In the genomic region with DNA sequence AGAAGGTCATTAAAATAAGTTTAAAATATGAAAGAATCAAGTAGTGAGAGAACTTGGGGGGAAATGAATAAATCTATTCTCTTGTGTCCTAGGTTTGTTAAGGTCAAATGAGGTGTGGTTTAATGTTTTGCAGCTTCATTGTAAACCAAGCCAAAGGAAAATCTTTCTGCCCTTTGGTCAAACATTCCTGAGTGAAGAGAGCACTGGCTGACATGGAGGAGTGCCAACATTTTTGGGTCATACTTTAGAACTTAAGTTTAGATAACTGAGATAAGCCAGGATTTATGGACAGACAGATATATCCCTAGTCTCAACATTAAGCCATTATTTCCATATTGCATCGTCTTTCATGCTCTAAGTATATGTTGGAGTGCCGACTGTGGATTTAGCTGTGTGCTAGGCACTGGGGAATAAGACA, we compare ENCODE assay signal across 12 cellular contexts.
DNase-seq lines count a peak whose midpoint lies in the region; ATAC-seq and TF ChIP-seq lines count a peak whose summit lies in the region.
"Had no signal": no experiment of that assay in that cellular context is flagged by ENCODE, and none has a peak within 500 bp of the region (broad histone marks: within the 10 kb centered on the region; RNA-seq: fewer than 3 reads in every experiment).

No MANE protein-coding gene starts in this region.

- H3K4me1 ChIP-seq in liver (ENCODE audit: control insufficient read depth in 4 of 4, insufficient read depth in 4 of 4, low read length in 3 of 4) (peaks cover 0 to 24% (median 20%) of the 10 kb centered on the region in 4 donors), mesendoderm (ENCODE audit: control insufficient read depth, low read depth, low read length) (peaks cover 12% of the 10 kb centered on the region)

- TF ChIP-seq CTCF in AG09319 (IDR thresholded peaks at IDR 0.05; ENCODE audit: low read depth, low read length): no peak
- no peak for TF ChIP-seq CTCF in choroid plexus epithelial cell (conservative IDR thresholded peaks at IDR 0.05; ENCODE audit: low read depth, low read length)
- no peak for TF ChIP-seq CTCF in liver (IDR thresholded peaks at IDR 0.05; ENCODE audit: low read depth, low read length, missing input control)

- peaks cover 75% of the 10 kb centered on the region for H3K79me2 ChIP-seq in mesendoderm (ENCODE audit: control insufficient read depth, insufficient read depth, low read length)

- peak; percentile 48 to 58 for TF ChIP-seq RAD21 in liver (IDR thresholded peaks at IDR 0.05)

- H3K27ac ChIP-seq in liver (ENCODE audit: low read depth in 1 of 2, low read length in 2 of 2): no peak overlapping the region
- H3K27ac ChIP-seq in mesendoderm (ENCODE audit: low read depth, low read length): no peak overlapping the region

- H3K36me3 Mint-ChIP-seq in activated T-cell treated with anti-CD3 and anti-CD28 coated beads, Interleukin-2, amount 50 U/mL, for 4 hours (ENCODE audit: insufficient read depth): no peaks in the 10 kb centered on the region
- H3K36me3 Mint-ChIP-seq: activated naive CD8-positive, alpha-beta T cell treated with anti-CD3 and anti-CD28 coated beads, Interleukin-2, amount 10 ng/mL, durations not matched to agents 7 days and 5 days had no signal

- no peak overlapping the region for H3K23ac ChIP-seq in mesendoderm (ENCODE audit: low read length)

- H4K5ac ChIP-seq in mesendoderm (ENCODE audit: low read length): no peak overlapping the region

- no peak overlapping the region for H3K4me2 ChIP-seq in mesendoderm (ENCODE audit: low read length)

- 29% methylated on average over 2 of the region's 2 CpGs for WGBS in liver
- no CpG with 5 or more reads among the region's 2 CpGs for WGBS in mesendoderm (ENCODE audit: extremely low coverage, insufficient coverage, low lambda C conversion rate)

- H3K4ac ChIP-seq in mesendoderm (ENCODE audit: low read depth, low read length): no peak overlapping the region

- H2BK15ac ChIP-seq in mesendoderm (replicated peaks; ENCODE audit: low read depth): no peak overlapping the region

- no peak overlapping the region for H3K18ac ChIP-seq in mesendoderm (ENCODE audit: low read length)

- in situ Hi-C loops in KBM-7 (cut with MboI; ENCODE audit: low pct_unique_long_range_greater_than_20kb, low sequenced_read_pairs): no loop called here

- peak; percentile 70 for DNase-seq in AG09319 (ENCODE audit: extremely low read depth, low read depth)
- DNase-seq in LHCN-M2 (ENCODE audit: low read depth): peak; percentile 88
- DNase-seq in choroid plexus epithelial cell (ENCODE audit: low read depth): peak; percentile 91
- DNase-seq in activated T-cell treated with anti-CD3 and anti-CD28 coated beads, Interleukin-2, amount 50 U/mL, for 4 hours: no peak
- DNase-seq in activated CD8-positive, alpha-beta memory T cell treated with anti-CD3 and anti-CD28 coated beads, Interleukin-2, amount 50 U/mL, for 4 hours: no peak
- no peak for DNase-seq in KBM-7
- no peak for DNase-seq in mesendoderm
- DNase-seq: activated naive CD8-positive, alpha-beta T cell treated with anti-CD3 and anti-CD28 coated beads, Interleukin-2, amount 10 ng/mL, durations not matched to agents 7 days and 5 days; glutamatergic neuron; MM.1S; NCI-H82 had no signal

- H3K36me3 ChIP-seq in liver (ENCODE audit: control insufficient read depth in 4 of 4, insufficient read depth in 3 of 4, low read depth in 1 of 4, low read length in 3 of 4) (no peaks in the 10 kb centered on the region), mesendoderm (ENCODE audit: control insufficient read depth, insufficient read depth, low read length) (no peaks in the 10 kb centered on the region)

- peaks cover 23% of the 10 kb centered on the region for H3K79me1 ChIP-seq in mesendoderm (ENCODE audit: low read length)

- H3K4me1 Mint-ChIP-seq in activated T-cell treated with anti-CD3 and anti-CD28 coated beads, Interleukin-2, amount 50 U/mL, for 4 hours (ENCODE audit: low read depth): no peaks in the 10 kb centered on the region
- H3K4me1 Mint-ChIP-seq: activated naive CD8-positive, alpha-beta T cell treated with anti-CD3 and anti-CD28 coated beads, Interleukin-2, amount 10 ng/mL, durations not matched to agents 7 days and 5 days had no signal

- H3K4me3 ChIP-seq in choroid plexus epithelial cell (ENCODE audit: low read depth, low read length): no peak overlapping the region
- H3K4me3 ChIP-seq in liver (ENCODE audit: low read depth in 1 of 3, low read length in 3 of 3): no peak overlapping the region
- no peak overlapping the region for H3K4me3 ChIP-seq in mesendoderm (ENCODE audit: low read length)

- H3K9ac ChIP-seq in liver (ENCODE audit: low read depth in 1 of 2, low read length in 2 of 2): no peak overlapping the region
- H3K9ac ChIP-seq in mesendoderm (ENCODE audit: low read length): no peak overlapping the region

- ATAC-seq in activated T-cell treated with anti-CD3 and anti-CD28 coated beads, Interleukin-2, amount 50 U/mL, for 4 hours: no peak

- no peak overlapping the region for H3K56ac ChIP-seq in mesendoderm (ENCODE audit: low read length)

- peaks cover 1% of the 10 kb centered on the region for H3K27me3 Mint-ChIP-seq in activated T-cell treated with anti-CD3 and anti-CD28 coated beads, Interleukin-2, amount 50 U/mL, for 4 hours (ENCODE audit: low read depth)
- H3K27me3 Mint-ChIP-seq: activated naive CD8-positive, alpha-beta T cell treated with anti-CD3 and anti-CD28 coated beads, Interleukin-2, amount 10 ng/mL, durations not matched to agents 7 days and 5 days had no signal

- no peak overlapping the region for H4K8ac ChIP-seq in mesendoderm (ENCODE audit: low read depth, low read length)

- no peaks in the 10 kb centered on the region for H3K9me3 ChIP-seq in liver (ENCODE audit: control insufficient read depth in 4 of 4, low read length in 3 of 4)

- H3K27me3 ChIP-seq in liver (ENCODE audit: control insufficient read depth in 4 of 4, insufficient read depth in 4 of 4, low read length in 3 of 4) (no peaks in the 10 kb centered on the region), mesendoderm (ENCODE audit: insufficient read depth, low read length, poor library complexity) (no peaks in the 10 kb centered on the region)

- H3K4me3 Mint-ChIP-seq in activated T-cell treated with anti-CD3 and anti-CD28 coated beads, Interleukin-2, amount 50 U/mL, for 4 hours: no peak overlapping the region
- H3K4me3 Mint-ChIP-seq: activated naive CD8-positive, alpha-beta T cell treated with anti-CD3 and anti-CD28 coated beads, Interleukin-2, amount 10 ng/mL, durations not matched to agents 7 days and 5 days had no signal

- H2BK5ac ChIP-seq in mesendoderm (ENCODE audit: low read length): no peak overlapping the region

- no peak overlapping the region for H2BK120ac ChIP-seq in mesendoderm (ENCODE audit: low read depth, low read length)

- no peaks in the 10 kb centered on the region for H3K9me3 Mint-ChIP-seq in activated T-cell treated with anti-CD3 and anti-CD28 coated beads, Interleukin-2, amount 50 U/mL, for 4 hours
- H3K9me3 Mint-ChIP-seq: activated naive CD8-positive, alpha-beta T cell treated with anti-CD3 and anti-CD28 coated beads, Interleukin-2, amount 10 ng/mL, durations not matched to agents 7 days and 5 days had no signal

- no peak overlapping the region for H2AK5ac ChIP-seq in mesendoderm (ENCODE audit: low read length)

TF ChIP-seq in liver, 16 proteins besides CTCF, POLR2A, EP300 and RAD21:
- TF ChIP-seq EGR1 (IDR thresholded peaks at IDR 0.05; ENCODE audit: low read depth in 2 of 2): peak in 1 of 2 donors; percentile 66
- TF ChIP-seq RXRA (IDR thresholded peaks at IDR 0.05): peak; percentile 89 to 93
- peak; percentile 86 to 91 for TF ChIP-seq HNF4A (conservative IDR thresholded peaks at IDR 0.05)
- TF ChIP-seq FOXA2 (IDR thresholded peaks at IDR 0.05): peak; percentile 27
- peak; percentile 90 for TF ChIP-seq SP1 (IDR thresholded peaks at IDR 0.05)
- TF ChIP-seq ATF3 (IDR thresholded peaks at IDR 0.05): peak; percentile 62
- TF ChIP-seq ZBTB33 (IDR thresholded peaks at IDR 0.05): no peak
- TF ChIP-seq NR2F2 (IDR thresholded peaks at IDR 0.05): peak; percentile 59
- TF ChIP-seq YY1 (IDR thresholded peaks at IDR 0.05): peak; percentile 32
- TF ChIP-seq JUND (IDR thresholded peaks at IDR 0.05): peak; percentile 78 to 80
- peak; percentile 35 for TF ChIP-seq FOXA1 (IDR thresholded peaks at IDR 0.05)
- TF ChIP-seq TAF1 (conservative IDR thresholded peaks at IDR 0.05): no peak
- peak; percentile 69 for TF ChIP-seq HNF4G (IDR thresholded peaks at IDR 0.05)
- no peak for TF ChIP-seq MAX (IDR thresholded peaks at IDR 0.05)

Comparison
In these comparisons a context has a peak if more than half of its experiments do, and no peak if none do; other contexts are left out.
1. DNase-seq: peak in AG09319 (single experiment), LHCN-M2 (single experiment) and choroid plexus epithelial cell (single experiment); none in activated T-cell treated with anti-CD3 and anti-CD28 coated beads, Interleukin-2, amount 50 U/mL, for 4 hours (single experiment), activated CD8-positive, alpha-beta memory T cell treated with anti-CD3 and anti-CD28 coated beads, Interleukin-2, amount 50 U/mL, for 4 hours (single experiment), KBM-7 (single experiment) and mesendoderm (single experiment).